Comparison of ENCODE assay signal across 12 cellular contexts in the genomic region with DNA sequence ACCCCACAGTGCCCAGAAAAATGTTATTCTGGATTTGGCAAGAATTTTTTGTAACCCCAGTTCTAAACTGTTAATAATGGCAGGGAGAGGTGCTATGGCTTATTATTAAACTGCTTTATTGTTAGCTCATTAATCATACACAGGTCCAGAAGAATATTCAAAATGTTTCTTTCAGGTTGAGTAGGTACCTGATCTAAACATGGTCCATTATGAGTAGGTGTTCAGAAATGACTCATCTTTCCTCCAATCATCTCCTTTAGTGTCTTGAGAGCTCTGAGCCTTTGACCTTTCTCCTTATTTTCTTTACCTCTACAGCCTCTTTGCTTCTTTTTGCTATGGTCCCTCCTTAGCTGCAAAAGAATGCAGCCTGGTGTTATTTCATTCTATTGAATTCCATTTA.
DNase-seq lines count a peak whose midpoint lies in the region; ATAC-seq and TF ChIP-seq lines count a peak whose summit lies in the region.
"Had no signal": no experiment of that assay in that cellular context is flagged by ENCODE, and none has a peak within 500 bp of the region (broad histone marks: within the 10 kb centered on the region; RNA-seq: fewer than 3 reads in every experiment).

No MANE protein-coding gene starts in this region.

- peak; percentile 60 for ATAC-seq in activated CD8-positive, alpha-beta T cell treated with anti-CD3 and anti-CD28 coated beads for 36 hours
- ATAC-seq in activated CD8-positive, alpha-beta T cell treated with anti-CD3 and anti-CD28 coated beads, Interleukin-2, amount 10 ng/mL, durations not matched to agents 7 days and 5 days = no peak
- ATAC-seq in GM21447 (IDR thresholded peaks at IDR 0.05; ENCODE audit: unreplicated experiment) (peak; percentile 99), HG03060 (IDR thresholded peaks at IDR 0.05; ENCODE audit: low read depth, unreplicated experiment) (peak; percentile 99)

- H3K9me3 Mint-ChIP-seq in activated CD8-positive, alpha-beta T cell treated with anti-CD3 and anti-CD28 coated beads for 36 hours = peaks cover 4% of the 10 kb centered on the region
- no peaks in the 10 kb centered on the region for H3K9me3 Mint-ChIP-seq in activated CD8-positive, alpha-beta T cell treated with anti-CD3 and anti-CD28 coated beads, Interleukin-2, amount 10 ng/mL, durations not matched to agents 7 days and 5 days (ENCODE audit: insufficient read depth)
- peaks cover 5% of the 10 kb centered on the region for H3K9me3 Mint-ChIP-seq in mesothelial cell of epicardium

- no peaks in the 10 kb centered on the region for H3K36me3 ChIP-seq in suprapubic skin
- H3K36me3 ChIP-seq in uterus = no peaks in the 10 kb centered on the region
- H3K36me3 ChIP-seq: HAP-1 had no signal

- H3K4me1 ChIP-seq in suprapubic skin (no peaks in the 10 kb centered on the region), uterus (no peaks in the 10 kb centered on the region)
- H3K4me1 ChIP-seq: HAP-1 had no signal

- H3K27me3 ChIP-seq in suprapubic skin (no peaks in the 10 kb centered on the region), uterus (no peaks in the 10 kb centered on the region)

- no peak for TF ChIP-seq EP300 in suprapubic skin (IDR thresholded peaks at IDR 0.05)

- TF ChIP-seq CTCF in activated CD8-positive, alpha-beta T cell treated with anti-CD3 and anti-CD28 coated beads for 36 hours (IDR thresholded peaks at IDR 0.05) = no peak
- TF ChIP-seq CTCF in suprapubic skin (IDR thresholded peaks at IDR 0.05) (no peak), uterus (IDR thresholded peaks at IDR 0.05) (no peak), mesothelial cell of epicardium (IDR thresholded peaks at IDR 0.05; ENCODE audit: unreplicated experiment) (no peak)

- H3K4me1 Mint-ChIP-seq in activated CD8-positive, alpha-beta T cell treated with anti-CD3 and anti-CD28 coated beads for 36 hours (ENCODE audit: low read depth) = no peaks in the 10 kb centered on the region
- no peaks in the 10 kb centered on the region for H3K4me1 Mint-ChIP-seq in activated CD8-positive, alpha-beta T cell treated with anti-CD3 and anti-CD28 coated beads, Interleukin-2, amount 10 ng/mL, durations not matched to agents 7 days and 5 days (ENCODE audit: low read depth)
- H3K4me1 Mint-ChIP-seq in mesothelial cell of epicardium = no peaks in the 10 kb centered on the region

- no peaks in the 10 kb centered on the region for H3K9me3 ChIP-seq in suprapubic skin
- H3K9me3 ChIP-seq in uterus = no peaks in the 10 kb centered on the region
- H3K9me3 ChIP-seq: HAP-1 had no signal

- CTCF ChIA-PET in activated CD8-positive, alpha-beta T cell treated with anti-CD3 and anti-CD28 coated beads for 36 hours (lab: Charles Lee) = no interaction called here
- CTCF ChIA-PET in activated CD8-positive, alpha-beta T cell treated with anti-CD3 and anti-CD28 coated beads, Interleukin-2, amount 10 ng/mL, durations not matched to agents 7 days and 5 days (lab: Charles Lee) = no interaction called here

- H3K36me3 Mint-ChIP-seq in activated CD8-positive, alpha-beta T cell treated with anti-CD3 and anti-CD28 coated beads for 36 hours (ENCODE audit: low read depth) = no peaks in the 10 kb centered on the region
- no peaks in the 10 kb centered on the region for H3K36me3 Mint-ChIP-seq in activated CD8-positive, alpha-beta T cell treated with anti-CD3 and anti-CD28 coated beads, Interleukin-2, amount 10 ng/mL, durations not matched to agents 7 days and 5 days (ENCODE audit: low read depth)
- H3K36me3 Mint-ChIP-seq in mesothelial cell of epicardium = no peaks in the 10 kb centered on the region
- H3K36me3 Mint-ChIP-seq: activated CD4-positive, alpha-beta memory T cell treated with anti-CD3 and anti-CD28 coated beads for 36 hours had no signal

- no peak for DNase-seq in activated CD8-positive, alpha-beta T cell treated with anti-CD3 and anti-CD28 coated beads for 36 hours
- no peak for DNase-seq in activated CD8-positive, alpha-beta T cell treated with anti-CD3 and anti-CD28 coated beads, Interleukin-2, amount 10 ng/mL, durations not matched to agents 7 days and 5 days
- DNase-seq in kidney tubule cell (ENCODE audit: low spot score) (peak; percentile 75), suprapubic skin (ENCODE audit: low spot score in 2 of 2) (no peak), uterus (no peak), mesothelial cell of epicardium (ENCODE audit: low spot score in 2 of 2, unreplicated experiment in 2 of 2) (no peak)
- DNase-seq: activated CD4-positive, alpha-beta memory T cell treated with anti-CD3 and anti-CD28 coated beads for 36 hours; amniotic stem cell; DMS79 had no signal

- H3K27me3 Mint-ChIP-seq in activated CD8-positive, alpha-beta T cell treated with anti-CD3 and anti-CD28 coated beads for 36 hours = no peaks in the 10 kb centered on the region
- no peaks in the 10 kb centered on the region for H3K27me3 Mint-ChIP-seq in activated CD8-positive, alpha-beta T cell treated with anti-CD3 and anti-CD28 coated beads, Interleukin-2, amount 10 ng/mL, durations not matched to agents 7 days and 5 days (ENCODE audit: low read depth)
- no peaks in the 10 kb centered on the region for H3K27me3 Mint-ChIP-seq in mesothelial cell of epicardium (ENCODE audit: low read depth)
- H3K27me3 Mint-ChIP-seq: activated CD4-positive, alpha-beta memory T cell treated with anti-CD3 and anti-CD28 coated beads for 36 hours had no signal

- POLR2A ChIA-PET in activated CD8-positive, alpha-beta T cell treated with anti-CD3 and anti-CD28 coated beads for 36 hours (lab: Charles Lee) = no interaction called here
- POLR2A ChIA-PET in activated CD8-positive, alpha-beta T cell treated with anti-CD3 and anti-CD28 coated beads, Interleukin-2, amount 10 ng/mL, durations not matched to agents 7 days and 5 days (lab: Charles Lee) = no interaction called here

- intact Hi-C loops in activated CD8-positive, alpha-beta T cell treated with anti-CD3 and anti-CD28 coated beads for 36 hours (cut with micrococcal nuclease) = no loop called here
- intact Hi-C loops in uterus (cut with DNase I; ENCODE audit: low total_unique reads) = no loop called here

- H3K27ac Mint-ChIP-seq in activated CD8-positive, alpha-beta T cell treated with anti-CD3 and anti-CD28 coated beads for 36 hours = no peak overlapping the region
- H3K27ac Mint-ChIP-seq in activated CD8-positive, alpha-beta T cell treated with anti-CD3 and anti-CD28 coated beads, Interleukin-2, amount 10 ng/mL, durations not matched to agents 7 days and 5 days = no peak overlapping the region
- H3K27ac Mint-ChIP-seq in mesothelial cell of epicardium = no peak overlapping the region
- H3K27ac Mint-ChIP-seq: activated CD4-positive, alpha-beta memory T cell treated with anti-CD3 and anti-CD28 coated beads for 36 hours had no signal

- H3K4me3 Mint-ChIP-seq in activated CD8-positive, alpha-beta T cell treated with anti-CD3 and anti-CD28 coated beads for 36 hours = no peak overlapping the region
- H3K4me3 Mint-ChIP-seq in activated CD8-positive, alpha-beta T cell treated with anti-CD3 and anti-CD28 coated beads, Interleukin-2, amount 10 ng/mL, durations not matched to agents 7 days and 5 days = no peak overlapping the region
- no peak overlapping the region for H3K4me3 Mint-ChIP-seq in mesothelial cell of epicardium
- H3K4me3 Mint-ChIP-seq: activated CD4-positive, alpha-beta memory T cell treated with anti-CD3 and anti-CD28 coated beads for 36 hours had no signal

- H3K4me3 ChIP-seq in suprapubic skin (no peak overlapping the region), uterus (no peak overlapping the region)
- H3K4me3 ChIP-seq: HAP-1 had no signal

- TF ChIP-seq POLR2A in suprapubic skin (IDR thresholded peaks at IDR 0.05) (no peak), uterus (IDR thresholded peaks at IDR 0.05) (no peak)

- H3K27ac ChIP-seq in suprapubic skin = no peak overlapping the region
- H3K27ac ChIP-seq in uterus = no peak overlapping the region
